In genomic region chr18:6377473-6377872, GRCh38 we compare ENCODE assay signal across 2 cellular contexts. TPM values are rescaled to one million over a fixed set of nuclear protein-coding genes. Genes with fewer than 3 reads are reported as not detected.
"Had no signal": no experiment of that assay in that cellular context is flagged by ENCODE, and none has a peak within 500 bp of the region (broad histone marks: within the 10 kb centered on the region; RNA-seq: fewer than 3 reads in every experiment).

No MANE protein-coding gene starts in this region.

RNA-seq across cellular contexts. Expression of gene L3MBTL4, which starts 37.2 kb away (rescaled TPM):
- total RNA-seq: GM23248, HFFc6 had no signal
- polyA plus RNA-seq: GM23248 had no signal
